10 cellular contexts compared by ENCODE assay signal in the genomic region with DNA sequence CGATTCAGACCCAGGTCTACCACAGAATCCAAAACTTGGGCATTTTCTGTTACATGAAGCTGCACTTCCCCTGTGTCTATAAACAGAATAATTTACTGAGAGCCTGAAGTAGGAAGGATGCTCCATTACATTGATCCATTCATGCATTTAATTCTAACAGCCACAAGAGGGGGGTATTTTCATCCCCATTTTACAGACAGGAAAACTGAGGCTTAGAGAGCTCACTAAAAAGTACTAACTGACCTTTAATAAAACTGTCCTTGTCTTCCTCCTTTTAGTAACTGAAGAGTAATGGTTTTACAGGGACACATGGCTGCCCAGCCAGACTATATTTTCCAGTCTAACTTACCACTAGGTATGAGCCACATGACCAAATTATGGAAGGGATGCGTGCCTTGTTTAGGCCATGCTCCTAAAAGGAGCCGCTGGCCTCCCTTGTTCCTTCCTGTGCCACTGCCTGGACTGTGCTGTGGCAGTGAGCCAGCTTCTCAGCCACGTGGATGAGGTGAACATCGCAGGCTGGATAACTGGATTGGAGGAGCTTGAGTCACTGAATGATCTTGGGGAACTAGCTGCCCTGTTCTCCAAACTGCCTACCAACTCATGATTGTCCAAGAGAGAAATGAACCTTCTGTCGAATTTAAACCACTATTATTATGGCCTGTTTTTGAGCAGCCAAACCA.
A peak's percentile ranks its signal among the peaks of the same experiment; 100 is the strongest.
DNase-seq lines count a peak whose midpoint lies in the region; ATAC-seq and TF ChIP-seq lines count a peak whose summit lies in the region.
"Had no signal": no experiment of that assay in that cellular context is flagged by ENCODE, and none has a peak within 500 bp of the region (broad histone marks: within the 10 kb centered on the region; RNA-seq: fewer than 3 reads in every experiment).

No MANE protein-coding gene starts in this region.

- H3K36me3 ChIP-seq in right atrium auricular region, result peaks cover 35% of the 10 kb centered on the region
- H3K36me3 ChIP-seq in Peyer's patch, result peaks cover 0 to 59% (median 0%) of the 10 kb centered on the region in 3 donors
- peaks cover 0 to 82% of the 10 kb centered on the region in 2 donors for H3K36me3 ChIP-seq in gastroesophageal sphincter
- peaks cover 60% of the 10 kb centered on the region for H3K36me3 ChIP-seq in upper lobe of right lung
- H3K36me3 ChIP-seq: uterus had no signal

- H3K4me1 ChIP-seq in right atrium auricular region (peaks cover 0 to 4% of the 10 kb centered on the region in 2 donors), Peyer's patch (no peaks in the 10 kb centered on the region), gastroesophageal sphincter (peaks cover 0 to 16% (median 0%) of the 10 kb centered on the region in 3 donors), upper lobe of right lung (no peaks in the 10 kb centered on the region)
- H3K4me1 ChIP-seq: uterus had no signal

- peaks cover 0 to 5% of the 10 kb centered on the region in 2 donors for H3K9me3 ChIP-seq in right atrium auricular region
- peaks cover 0 to 8% (median 0%) of the 10 kb centered on the region in 4 donors for H3K9me3 ChIP-seq in Peyer's patch
- peaks cover 0 to 9% (median 0%) of the 10 kb centered on the region in 3 donors for H3K9me3 ChIP-seq in gastroesophageal sphincter
- no peaks in the 10 kb centered on the region for H3K9me3 ChIP-seq in upper lobe of right lung
- H3K9me3 ChIP-seq: uterus had no signal

- DNase-seq in Right ventricle myocardium superior (peak; percentile 54), right atrium auricular region (ENCODE audit: low spot score) (no peak), Peyer's patch (no peak), upper lobe of right lung (no peak), superior temporal gyrus (ENCODE audit: extremely low spot score) (no peak), ACHN (no peak), NCI-H2081 treated with DMSO at 0.1 percent for 48 hours (lab: John Stamatoyannopoulos, UW) (no peak)
- DNase-seq: Kasumi-1 had no signal

- intact Hi-C loops in Right ventricle myocardium superior (cut with DNase I) (no loop called here), upper lobe of right lung (cut with DNase I) (no loop called here)

- no peak for TF ChIP-seq EP300 in gastroesophageal sphincter (IDR thresholded peaks at IDR 0.05)

- H3K27me3 ChIP-seq in right atrium auricular region, result no peaks in the 10 kb centered on the region
- H3K27me3 ChIP-seq in Peyer's patch, result no peaks in the 10 kb centered on the region
- no peaks in the 10 kb centered on the region for H3K27me3 ChIP-seq in gastroesophageal sphincter
- H3K27me3 ChIP-seq in upper lobe of right lung, result no peaks in the 10 kb centered on the region
- H3K27me3 ChIP-seq: uterus had no signal

- ATAC-seq in Right ventricle myocardium superior (ENCODE audit: poor library complexity) (peak; percentile 39), gastroesophageal sphincter (peak; percentile 65), upper lobe of right lung (peak; percentile 45)

- 90 to 100% methylated on average over 2 of the region's 6 CpGs for WGBS in gastroesophageal sphincter (ENCODE audit: low coverage in 1 of 2), 2 donors

- in situ Hi-C loops in ACHN (cut with HindIII; ENCODE audit: low pct_ligation_motif_present, low pct_unique_long_range_greater_than_20kb, low sequenced_read_pairs), result no loop called here

- TF ChIP-seq POLR2A in Peyer's patch (IDR thresholded peaks at IDR 0.05) (no peak), gastroesophageal sphincter (IDR thresholded peaks at IDR 0.05) (no peak)

- TF ChIP-seq CTCF in right atrium auricular region (IDR thresholded peaks at IDR 0.05), result peak in 1 of 2 donors; percentile 22
- TF ChIP-seq CTCF in Peyer's patch (IDR thresholded peaks at IDR 0.05), result peak in 4 of 6 experiments; percentile 4 to 35 (median 31)
- peak in 1 of 4 experiments; percentile 9 for TF ChIP-seq CTCF in gastroesophageal sphincter (IDR thresholded peaks at IDR 0.05)
- TF ChIP-seq CTCF in upper lobe of right lung (IDR thresholded peaks at IDR 0.05), result peak; percentile 25

- H3K27ac ChIP-seq in right atrium auricular region (no peak overlapping the region), Peyer's patch (no peak overlapping the region), gastroesophageal sphincter (peak overlapping the region in 2 of 4 donors; percentile 39 to 55), upper lobe of right lung (no peak overlapping the region)

- H3K4me3 ChIP-seq in right atrium auricular region (no peak overlapping the region), Peyer's patch (no peak overlapping the region), gastroesophageal sphincter (no peak overlapping the region), upper lobe of right lung (no peak overlapping the region)
- H3K4me3 ChIP-seq: uterus had no signal
